21 cellular contexts compared by ENCODE assay signal in genomic region chr20:24296477-24297380, GRCh38.
"Had no signal": no experiment of that assay in that cellular context is flagged by ENCODE, and none has a peak within 500 bp of the region (broad histone marks: within the 10 kb centered on the region; RNA-seq: fewer than 3 reads in every experiment).

No MANE protein-coding gene starts in this region.

- H3K4me3 Mint-ChIP-seq: activated CD4-positive, alpha-beta memory T cell treated with anti-CD3 and anti-CD28 coated beads, Interleukin-2, amount 10 ng/mL, durations not matched to agents 7 days and 5 days; activated CD4-positive, alpha-beta T cell treated with anti-CD3 and anti-CD28 coated beads for 36 hours; activated T-cell treated with anti-CD3 and anti-CD28 coated beads, Interleukin-2, amount 50 U/mL, for 4 hours; neural progenitor cell; stimulated activated naive CD8-positive, alpha-beta T cell treated with anti-CD3 and anti-CD28 coated beads, Interleukin-15, Interleukin-2, amounts not matched to agents 100 ng/mL and 50 ng/mL, for 24 hours; type B pancreatic cell had no signal

- H3K27ac Mint-ChIP-seq: activated CD4-positive, alpha-beta memory T cell treated with anti-CD3 and anti-CD28 coated beads, Interleukin-2, amount 10 ng/mL, durations not matched to agents 7 days and 5 days; activated CD4-positive, alpha-beta T cell treated with anti-CD3 and anti-CD28 coated beads for 36 hours; activated naive CD4-positive, alpha-beta T cell treated with anti-CD3 and anti-CD28 coated beads, Interleukin-2, amount 50 U/mL, for 72 hours; neural progenitor cell; stimulated activated naive CD8-positive, alpha-beta T cell treated with anti-CD3 and anti-CD28 coated beads, Interleukin-15, Interleukin-2, amounts not matched to agents 100 ng/mL and 50 ng/mL, for 24 hours; type B pancreatic cell had no signal

- H3K4me1 Mint-ChIP-seq: activated CD4-positive, alpha-beta memory T cell treated with anti-CD3 and anti-CD28 coated beads, Interleukin-2, amount 10 ng/mL, durations not matched to agents 7 days and 5 days; activated CD4-positive, alpha-beta T cell treated with anti-CD3 and anti-CD28 coated beads for 36 hours had no signal

- H3K27ac ChIP-seq: lower lobe of right lung, neural progenitor cell, ovary, suprapubic skin had no signal

- H3K36me3 Mint-ChIP-seq: neural progenitor cell, type B pancreatic cell had no signal

- DNase-seq: activated CD4-positive, alpha-beta memory T cell treated with anti-CD3 and anti-CD28 coated beads, Interleukin-2, amount 10 ng/mL, durations not matched to agents 7 days and 5 days; activated CD4-positive, alpha-beta T cell treated with anti-CD3 and anti-CD28 coated beads for 36 hours; activated effector memory CD4-positive, alpha-beta T cell treated with Interleukin-2 at 50 U/mL for 16 hours; activated T-cell treated with anti-CD3 and anti-CD28 coated beads, Interleukin-2, amount 50 U/mL, for 4 hours; amniotic stem cell; cortex of kidney; effector CD4-positive, alpha-beta T cell; foreskin melanocyte; head of caudate nucleus; left colon; lower lobe of right lung; midbrain; ovary; T-helper 1 cell; T1000 had no signal

- H3K27me3 ChIP-seq: neural progenitor cell, ovary, suprapubic skin had no signal

- H3K4me1 ChIP-seq: lower lobe of right lung, neural progenitor cell, suprapubic skin had no signal

- ATAC-seq: activated CD4-positive, alpha-beta T cell treated with anti-CD3 and anti-CD28 coated beads for 36 hours; activated naive CD4-positive, alpha-beta T cell treated with anti-CD3 and anti-CD28 coated beads, Interleukin-2, amount 50 U/mL, for 72 hours; activated T-cell treated with anti-CD3 and anti-CD28 coated beads, Interleukin-2, amount 50 U/mL, for 4 hours; left colon; lower lobe of right lung; sciatic nerve had no signal

- H3K9me3 Mint-ChIP-seq: activated CD4-positive, alpha-beta memory T cell treated with anti-CD3 and anti-CD28 coated beads, Interleukin-2, amount 10 ng/mL, durations not matched to agents 7 days and 5 days; activated naive CD4-positive, alpha-beta T cell treated with anti-CD3 and anti-CD28 coated beads, Interleukin-2, amount 50 U/mL, for 72 hours; activated T-cell treated with anti-CD3 and anti-CD28 coated beads, Interleukin-2, amount 50 U/mL, for 4 hours; neural progenitor cell; stimulated activated naive CD8-positive, alpha-beta T cell treated with anti-CD3 and anti-CD28 coated beads, Interleukin-15, Interleukin-2, amounts not matched to agents 100 ng/mL and 50 ng/mL, for 24 hours; type B pancreatic cell had no signal

- H3K27me3 Mint-ChIP-seq: activated CD4-positive, alpha-beta T cell treated with anti-CD3 and anti-CD28 coated beads for 36 hours; stimulated activated naive CD8-positive, alpha-beta T cell treated with anti-CD3 and anti-CD28 coated beads, Interleukin-15, Interleukin-2, amounts not matched to agents 100 ng/mL and 50 ng/mL, for 24 hours had no signal
